Comparison of ENCODE assay signal across 8 cellular contexts in genomic region chr4:55435136-55435535, GRCh38. TPM values are rescaled to one million over a fixed set of nuclear protein-coding genes. Genes with fewer than 3 reads are reported as not detected.
A peak's percentile ranks its signal among the peaks of the same experiment; 100 is the strongest.
DNase-seq lines count a peak whose midpoint lies in the region; ATAC-seq lines count a peak whose summit lies in the region.

No MANE protein-coding gene starts in this region.

- H3K4me1 ChIP-seq in mesendoderm (ENCODE audit: control insufficient read depth, low read depth, low read length) = no peaks in the 10 kb centered on the region

- no peak overlapping the region for H3K9ac ChIP-seq in mesendoderm (ENCODE audit: low read length)

- peak; percentile 6 for DNase-seq in activated naive CD4-positive, alpha-beta T cell treated with Interleukin-2 at 50 U/mL for 16 hours
- DNase-seq in activated naive CD4-positive, alpha-beta T cell treated with anti-CD3 and anti-CD28 coated beads, Interleukin-2, amount 50 U/mL, for 16 hours = no peak
- DNase-seq in activated naive CD8-positive, alpha-beta T cell treated with anti-CD3 and anti-CD28 coated beads, Interleukin-2, amount 50 U/mL, for 24 hours = peak; percentile 18
- peak; percentile 25 for DNase-seq in mesendoderm
- no peak for DNase-seq in NCI-H446 (lab: John Stamatoyannopoulos, UW)
- DNase-seq in activated CD8-positive, alpha-beta memory T cell treated with anti-CD3 and anti-CD28 coated beads, Interleukin-2, amount 50 U/mL, for 4 hours = no peak
- DNase-seq in GM03348 (ENCODE audit: low spot score) = no peak

- H3K4me1 Mint-ChIP-seq in activated naive CD8-positive, alpha-beta T cell treated with anti-CD3 and anti-CD28 coated beads, Interleukin-2, amount 50 U/mL, for 24 hours = peaks cover 13% of the 10 kb centered on the region

- no peak overlapping the region for H4K5ac ChIP-seq in mesendoderm (ENCODE audit: low read length)

- H3K36me3 Mint-ChIP-seq in activated naive CD8-positive, alpha-beta T cell treated with anti-CD3 and anti-CD28 coated beads, Interleukin-2, amount 50 U/mL, for 24 hours (ENCODE audit: low read depth) = peaks cover 33% of the 10 kb centered on the region

- no peak overlapping the region for H3K4me3 Mint-ChIP-seq in activated naive CD8-positive, alpha-beta T cell treated with anti-CD3 and anti-CD28 coated beads, Interleukin-2, amount 50 U/mL, for 24 hours

- no peak overlapping the region for H4K8ac ChIP-seq in mesendoderm (ENCODE audit: low read depth, low read length)

- H3K27me3 ChIP-seq in mesendoderm (ENCODE audit: insufficient read depth, low read length, poor library complexity) = no peaks in the 10 kb centered on the region

- no CpG with 5 or more reads among the region's 3 CpGs for WGBS in mesendoderm (ENCODE audit: extremely low coverage, insufficient coverage, low lambda C conversion rate)

- H3K36me3 ChIP-seq in mesendoderm (ENCODE audit: control insufficient read depth, insufficient read depth, low read length) = no peaks in the 10 kb centered on the region

- H3K27me3 Mint-ChIP-seq in activated naive CD8-positive, alpha-beta T cell treated with anti-CD3 and anti-CD28 coated beads, Interleukin-2, amount 50 U/mL, for 24 hours = no peaks in the 10 kb centered on the region

- H2BK15ac ChIP-seq in mesendoderm (replicated peaks; ENCODE audit: low read depth) = no peak overlapping the region

- H3K18ac ChIP-seq in mesendoderm (ENCODE audit: low read length) = no peak overlapping the region

- peak; percentile 46 for ATAC-seq in HG03097 (IDR thresholded peaks at IDR 0.05; ENCODE audit: low FRiP score, unreplicated experiment)
- ATAC-seq in activated naive CD8-positive, alpha-beta T cell treated with anti-CD3 and anti-CD28 coated beads, Interleukin-2, amount 50 U/mL, for 24 hours = peak; percentile 84

- no peak overlapping the region for H3K27ac ChIP-seq in mesendoderm (ENCODE audit: low read depth, low read length)

- no peaks in the 10 kb centered on the region for H3K79me2 ChIP-seq in mesendoderm (ENCODE audit: control insufficient read depth, insufficient read depth, low read length)

- H3K4me3 ChIP-seq in mesendoderm (ENCODE audit: low read length) = no peak overlapping the region

- no peak overlapping the region for H3K56ac ChIP-seq in mesendoderm (ENCODE audit: low read length)

- no peak overlapping the region for H3K4ac ChIP-seq in mesendoderm (ENCODE audit: low read depth, low read length)

- H3K79me1 ChIP-seq in mesendoderm (ENCODE audit: low read length) = no peaks in the 10 kb centered on the region

- H2BK5ac ChIP-seq in mesendoderm (ENCODE audit: low read length) = no peak overlapping the region

- peak overlapping the region; percentile 52 for H3K27ac Mint-ChIP-seq in activated naive CD8-positive, alpha-beta T cell treated with anti-CD3 and anti-CD28 coated beads, Interleukin-2, amount 50 U/mL, for 24 hours

- H3K4me2 ChIP-seq in mesendoderm (ENCODE audit: low read length) = no peak overlapping the region

- no peak overlapping the region for H2AK5ac ChIP-seq in mesendoderm (ENCODE audit: low read length)

- H3K9me3 Mint-ChIP-seq in activated naive CD8-positive, alpha-beta T cell treated with anti-CD3 and anti-CD28 coated beads, Interleukin-2, amount 50 U/mL, for 24 hours = no peaks in the 10 kb centered on the region

- no peak overlapping the region for H3K23ac ChIP-seq in mesendoderm (ENCODE audit: low read length)

- H2BK120ac ChIP-seq in mesendoderm (ENCODE audit: low read depth, low read length) = no peak overlapping the region

RNA-seq across cellular contexts. Expression of gene TMEM165, which starts 39.4 kb away (rescaled TPM):
- polyA plus RNA-seq in mesendoderm (2013, experiment 1 of 2) = 56.3 TPM
- polyA plus RNA-seq in mesendoderm (2013, experiment 2 of 2) = 55.1 TPM

Comparison
In these comparisons a context has a peak if more than half of its experiments do, and no peak if none do; other contexts are left out.
1. DNase-seq: peak in activated naive CD4-positive, alpha-beta T cell treated with Interleukin-2 at 50 U/mL for 16 hours (single experiment), activated naive CD8-positive, alpha-beta T cell treated with anti-CD3 and anti-CD28 coated beads, Interleukin-2, amount 50 U/mL, for 24 hours (single experiment) and mesendoderm (single experiment); none in activated naive CD4-positive, alpha-beta T cell treated with anti-CD3 and anti-CD28 coated beads, Interleukin-2, amount 50 U/mL, for 16 hours (single experiment), NCI-H446 (0 of 2), activated CD8-positive, alpha-beta memory T cell treated with anti-CD3 and anti-CD28 coated beads, Interleukin-2, amount 50 U/mL, for 4 hours (single experiment) and GM03348 (single experiment).